Comparison of ENCODE assay signal across 1 cellular context in the genomic region with DNA sequence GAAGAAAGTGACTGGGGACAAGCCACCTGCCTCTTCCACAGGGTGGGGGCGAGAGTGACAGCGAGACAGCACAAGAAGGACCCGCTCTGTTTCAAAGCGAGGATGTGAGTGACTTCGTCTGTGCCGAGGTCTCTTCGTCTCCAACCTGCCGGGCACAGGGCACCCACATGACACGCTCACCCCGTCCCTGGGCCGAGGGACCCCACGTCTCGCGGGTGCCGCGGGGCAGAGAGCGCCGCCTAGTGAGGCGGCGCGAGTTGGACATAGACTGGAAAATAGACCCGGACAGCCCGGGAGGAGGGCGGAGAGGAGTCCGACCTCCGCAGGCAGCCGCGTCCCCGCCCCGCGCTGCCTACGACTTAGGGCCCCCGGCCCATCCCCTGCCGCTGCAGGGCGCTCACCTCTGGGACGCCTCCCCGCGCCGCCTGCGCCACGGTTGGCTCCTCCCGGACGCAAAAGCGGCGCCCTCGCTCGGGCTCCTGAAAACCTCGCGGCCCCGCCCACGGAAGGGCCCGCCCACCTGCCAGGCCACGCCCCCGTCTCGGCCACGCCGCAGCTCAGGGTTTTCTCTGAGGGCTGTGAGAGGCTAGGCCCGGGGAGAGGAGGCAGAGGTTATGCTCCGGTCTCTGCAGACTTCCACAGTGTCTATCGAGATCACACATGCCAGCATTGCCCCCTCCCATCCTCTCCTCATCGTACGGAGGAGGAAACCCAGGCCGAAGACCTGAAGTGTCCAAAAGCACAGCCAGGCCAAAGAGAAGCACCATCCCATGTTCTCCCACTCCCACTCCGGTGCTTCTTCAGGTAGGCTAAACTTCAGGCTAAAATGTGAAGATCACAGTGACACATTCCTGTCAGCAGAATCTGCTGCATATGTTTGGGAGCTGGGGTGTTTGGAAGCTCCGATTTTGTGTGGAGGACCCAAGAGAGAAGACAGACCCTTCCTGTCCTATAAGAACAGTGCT.
TF ChIP-seq lines count a peak whose summit lies in the region.

A gene with protein sequence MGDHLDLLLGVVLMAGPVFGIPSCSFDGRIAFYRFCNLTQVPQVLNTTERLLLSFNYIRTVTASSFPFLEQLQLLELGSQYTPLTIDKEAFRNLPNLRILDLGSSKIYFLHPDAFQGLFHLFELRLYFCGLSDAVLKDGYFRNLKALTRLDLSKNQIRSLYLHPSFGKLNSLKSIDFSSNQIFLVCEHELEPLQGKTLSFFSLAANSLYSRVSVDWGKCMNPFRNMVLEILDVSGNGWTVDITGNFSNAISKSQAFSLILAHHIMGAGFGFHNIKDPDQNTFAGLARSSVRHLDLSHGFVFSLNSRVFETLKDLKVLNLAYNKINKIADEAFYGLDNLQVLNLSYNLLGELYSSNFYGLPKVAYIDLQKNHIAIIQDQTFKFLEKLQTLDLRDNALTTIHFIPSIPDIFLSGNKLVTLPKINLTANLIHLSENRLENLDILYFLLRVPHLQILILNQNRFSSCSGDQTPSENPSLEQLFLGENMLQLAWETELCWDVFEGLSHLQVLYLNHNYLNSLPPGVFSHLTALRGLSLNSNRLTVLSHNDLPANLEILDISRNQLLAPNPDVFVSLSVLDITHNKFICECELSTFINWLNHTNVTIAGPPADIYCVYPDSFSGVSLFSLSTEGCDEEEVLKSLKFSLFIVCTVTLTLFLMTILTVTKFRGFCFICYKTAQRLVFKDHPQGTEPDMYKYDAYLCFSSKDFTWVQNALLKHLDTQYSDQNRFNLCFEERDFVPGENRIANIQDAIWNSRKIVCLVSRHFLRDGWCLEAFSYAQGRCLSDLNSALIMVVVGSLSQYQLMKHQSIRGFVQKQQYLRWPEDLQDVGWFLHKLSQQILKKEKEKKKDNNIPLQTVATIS (minus strand): TSS at position 454 of the 965 bp plus-strand sequence. CDS start 30,217 bp downstream, outside the sequence.

TF ChIP-seq in GM12878, 131 proteins besides CTCF, POLR2A, EP300 and RAD21 (continues in another document):
- TF ChIP-seq, protein P1, sequence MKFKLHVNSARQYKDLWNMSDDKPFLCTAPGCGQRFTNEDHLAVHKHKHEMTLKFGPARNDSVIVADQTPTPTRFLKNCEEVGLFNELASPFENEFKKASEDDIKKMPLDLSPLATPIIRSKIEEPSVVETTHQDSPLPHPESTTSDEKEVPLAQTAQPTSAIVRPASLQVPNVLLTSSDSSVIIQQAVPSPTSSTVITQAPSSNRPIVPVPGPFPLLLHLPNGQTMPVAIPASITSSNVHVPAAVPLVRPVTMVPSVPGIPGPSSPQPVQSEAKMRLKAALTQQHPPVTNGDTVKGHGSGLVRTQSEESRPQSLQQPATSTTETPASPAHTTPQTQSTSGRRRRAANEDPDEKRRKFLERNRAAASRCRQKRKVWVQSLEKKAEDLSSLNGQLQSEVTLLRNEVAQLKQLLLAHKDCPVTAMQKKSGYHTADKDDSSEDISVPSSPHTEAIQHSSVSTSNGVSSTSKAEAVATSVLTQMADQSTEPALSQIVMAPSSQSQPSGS (IDR thresholded peaks at IDR 0.05; ENCODE audit: low read length): no peak
- TF ChIP-seq, protein P2, sequence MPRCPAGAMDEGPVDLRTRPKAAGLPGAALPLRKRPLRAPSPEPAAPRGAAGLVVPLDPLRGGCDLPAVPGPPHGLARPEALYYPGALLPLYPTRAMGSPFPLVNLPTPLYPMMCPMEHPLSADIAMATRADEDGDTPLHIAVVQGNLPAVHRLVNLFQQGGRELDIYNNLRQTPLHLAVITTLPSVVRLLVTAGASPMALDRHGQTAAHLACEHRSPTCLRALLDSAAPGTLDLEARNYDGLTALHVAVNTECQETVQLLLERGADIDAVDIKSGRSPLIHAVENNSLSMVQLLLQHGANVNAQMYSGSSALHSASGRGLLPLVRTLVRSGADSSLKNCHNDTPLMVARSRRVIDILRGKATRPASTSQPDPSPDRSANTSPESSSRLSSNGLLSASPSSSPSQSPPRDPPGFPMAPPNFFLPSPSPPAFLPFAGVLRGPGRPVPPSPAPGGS (IDR thresholded peaks at IDR 0.05; ENCODE audit: borderline replicate concordance, insufficient read depth, low read depth, low read length, poor library complexity, severe bottlenecking): no peak
- TF ChIP-seq KLF5 (IDR thresholded peaks at IDR 0.05; ENCODE audit: partially characterized antibody) (peak; percentile 42), BHLHE40 (IDR thresholded peaks at IDR 0.05; ENCODE audit: borderline replicate concordance in 1 of 2, low read depth in 2 of 2, low read length in 1 of 2) (peak in 1 of 2 experiments; percentile 55; a peak in 2 of 4 replicates), SMC3 (IDR thresholded peaks at IDR 0.05; ENCODE audit: borderline replicate concordance, low read length) (peak; percentile 22; the same call in 1 of the 2 replicates), BCL11A (IDR thresholded peaks at IDR 0.05; ENCODE audit: low read depth, low read length) (no peak), BRCA1 (IDR thresholded peaks at IDR 0.05; ENCODE audit: low read depth, low read length) (no peak), LARP7 (IDR thresholded peaks at IDR 0.05) (peak; percentile 17), MYC (IDR thresholded peaks at IDR 0.05; ENCODE audit: insufficient read depth, insufficient read length, insufficient replicate concordance, low read length, severe bottlenecking) (no peak), MXI1 (IDR thresholded peaks at IDR 0.05; ENCODE audit: low read depth, low read length) (peak; percentile 18; the same call in 1 of the 2 replicates), CBX3 (IDR thresholded peaks at IDR 0.05; ENCODE audit: borderline replicate concordance, low read depth) (no peak), SPI1 (IDR thresholded peaks at IDR 0.05; ENCODE audit: borderline replicate concordance, insufficient read depth, low read depth, low read length) (no peak), MTA2 (IDR thresholded peaks at IDR 0.05; ENCODE audit: low read depth) (no peak), PML (IDR thresholded peaks at IDR 0.05; ENCODE audit: low read length) (no peak), IKZF1 (conservative IDR thresholded peaks at IDR 0.05) (peak; percentile 29; the same call in 1 of the 2 replicates), ZBTB33 (IDR thresholded peaks at IDR 0.05) (no peak), MLLT1 (IDR thresholded peaks at IDR 0.05) (no peak; the same call in 1 of the 2 replicates), NFYA (IDR thresholded peaks at IDR 0.05; ENCODE audit: borderline replicate concordance, low read depth, low read length) (no peak), EGR1 (IDR thresholded peaks at IDR 0.05; ENCODE audit: borderline replicate concordance in 1 of 2, low read depth in 2 of 2, low read length in 2 of 2) (peak in 1 of 2 experiments; percentile 35; a peak in 1 of 3 replicates), FOXM1 (IDR thresholded peaks at IDR 0.05; ENCODE audit: low read depth, low read length) (no peak), ATF7 (IDR thresholded peaks at IDR 0.05; ENCODE audit: low read depth) (no peak), SMARCA5 (IDR thresholded peaks at IDR 0.05) (peak; percentile 59; the same call in 1 of the 2 replicates), DPF2 (IDR thresholded peaks at IDR 0.05) (peak; percentile 33), ZNF217 (IDR thresholded peaks at IDR 0.05) (peak; percentile 47; the same call in 1 of the 2 replicates), FOXK2 (IDR thresholded peaks at IDR 0.05) (no peak), CBX5 (IDR thresholded peaks at IDR 0.05; ENCODE audit: low read depth) (no peak), PAX5 (IDR thresholded peaks at IDR 0.05; ENCODE audit: borderline replicate concordance, low read depth, low read length) (no peak), NFIC (IDR thresholded peaks at IDR 0.05; ENCODE audit: low read depth, low read length) (no peak), PBX3 (IDR thresholded peaks at IDR 0.05; ENCODE audit: insufficient replicate concordance, low read depth, low read length) (no peak), KDM1A (IDR thresholded peaks at IDR 0.05; ENCODE audit: borderline replicate concordance) (no peak), TBL1XR1 (IDR thresholded peaks at IDR 0.05; ENCODE audit: low read depth, low read length) (no peak), ZNF24 (IDR thresholded peaks at IDR 0.05) (no peak), TARDBP (IDR thresholded peaks at IDR 0.05; ENCODE audit: borderline replicate concordance) (no peak), E2F4 (IDR thresholded peaks at IDR 0.05; ENCODE audit: low read depth, low read length) (no peak)
- TF ChIP-seq, protein P3, sequence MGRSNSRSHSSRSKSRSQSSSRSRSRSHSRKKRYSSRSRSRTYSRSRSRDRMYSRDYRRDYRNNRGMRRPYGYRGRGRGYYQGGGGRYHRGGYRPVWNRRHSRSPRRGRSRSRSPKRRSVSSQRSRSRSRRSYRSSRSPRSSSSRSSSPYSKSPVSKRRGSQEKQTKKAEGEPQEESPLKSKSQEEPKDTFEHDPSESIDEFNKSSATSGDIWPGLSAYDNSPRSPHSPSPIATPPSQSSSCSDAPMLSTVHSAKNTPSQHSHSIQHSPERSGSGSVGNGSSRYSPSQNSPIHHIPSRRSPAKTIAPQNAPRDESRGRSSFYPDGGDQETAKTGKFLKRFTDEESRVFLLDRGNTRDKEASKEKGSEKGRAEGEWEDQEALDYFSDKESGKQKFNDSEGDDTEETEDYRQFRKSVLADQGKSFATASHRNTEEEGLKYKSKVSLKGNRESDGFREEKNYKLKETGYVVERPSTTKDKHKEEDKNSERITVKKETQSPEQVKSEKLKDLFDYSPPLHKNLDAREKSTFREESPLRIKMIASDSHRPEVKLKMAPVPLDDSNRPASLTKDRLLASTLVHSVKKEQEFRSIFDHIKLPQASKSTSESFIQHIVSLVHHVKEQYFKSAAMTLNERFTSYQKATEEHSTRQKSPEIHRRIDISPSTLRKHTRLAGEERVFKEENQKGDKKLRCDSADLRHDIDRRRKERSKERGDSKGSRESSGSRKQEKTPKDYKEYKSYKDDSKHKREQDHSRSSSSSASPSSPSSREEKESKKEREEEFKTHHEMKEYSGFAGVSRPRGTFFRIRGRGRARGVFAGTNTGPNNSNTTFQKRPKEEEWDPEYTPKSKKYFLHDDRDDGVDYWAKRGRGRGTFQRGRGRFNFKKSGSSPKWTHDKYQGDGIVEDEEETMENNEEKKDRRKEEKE (IDR thresholded peaks at IDR 0.05): no peak
- TF ChIP-seq, protein P4, sequence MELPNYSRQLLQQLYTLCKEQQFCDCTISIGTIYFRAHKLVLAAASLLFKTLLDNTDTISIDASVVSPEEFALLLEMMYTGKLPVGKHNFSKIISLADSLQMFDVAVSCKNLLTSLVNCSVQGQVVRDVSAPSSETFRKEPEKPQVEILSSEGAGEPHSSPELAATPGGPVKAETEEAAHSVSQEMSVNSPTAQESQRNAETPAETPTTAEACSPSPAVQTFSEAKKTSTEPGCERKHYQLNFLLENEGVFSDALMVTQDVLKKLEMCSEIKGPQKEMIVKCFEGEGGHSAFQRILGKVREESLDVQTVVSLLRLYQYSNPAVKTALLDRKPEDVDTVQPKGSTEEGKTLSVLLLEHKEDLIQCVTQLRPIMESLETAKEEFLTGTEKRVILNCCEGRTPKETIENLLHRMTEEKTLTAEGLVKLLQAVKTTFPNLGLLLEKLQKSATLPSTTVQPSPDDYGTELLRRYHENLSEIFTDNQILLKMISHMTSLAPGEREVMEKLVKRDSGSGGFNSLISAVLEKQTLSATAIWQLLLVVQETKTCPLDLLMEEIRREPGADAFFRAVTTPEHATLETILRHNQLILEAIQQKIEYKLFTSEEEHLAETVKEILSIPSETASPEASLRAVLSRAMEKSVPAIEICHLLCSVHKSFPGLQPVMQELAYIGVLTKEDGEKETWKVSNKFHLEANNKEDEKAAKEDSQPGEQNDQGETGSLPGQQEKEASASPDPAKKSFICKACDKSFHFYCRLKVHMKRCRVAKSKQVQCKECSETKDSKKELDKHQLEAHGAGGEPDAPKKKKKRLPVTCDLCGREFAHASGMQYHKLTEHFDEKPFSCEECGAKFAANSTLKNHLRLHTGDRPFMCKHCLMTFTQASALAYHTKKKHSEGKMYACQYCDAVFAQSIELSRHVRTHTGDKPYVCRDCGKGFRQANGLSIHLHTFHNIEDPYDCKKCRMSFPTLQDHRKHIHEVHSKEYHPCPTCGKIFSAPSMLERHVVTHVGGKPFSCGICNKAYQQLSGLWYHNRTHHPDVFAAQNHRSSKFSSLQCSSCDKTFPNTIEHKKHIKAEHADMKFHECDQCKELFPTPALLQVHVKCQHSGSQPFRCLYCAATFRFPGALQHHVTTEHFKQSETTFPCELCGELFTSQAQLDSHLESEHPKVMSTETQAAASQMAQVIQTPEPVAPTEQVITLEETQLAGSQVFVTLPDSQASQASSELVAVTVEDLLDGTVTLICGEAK (IDR thresholded peaks at IDR 0.05; ENCODE audit: borderline replicate concordance): no peak; the same call in 1 of the 2 replicates
